ENCODE assay signal across 17 cellular contexts in genomic region chr10:72030762-72031543, GRCh38. TPM values are rescaled to one million over a fixed set of nuclear protein-coding genes. Genes with fewer than 3 reads are reported as not detected.
A peak's percentile ranks its signal among the peaks of the same experiment; 100 is the strongest.
DNase-seq lines count a peak whose midpoint lies in the region; ATAC-seq and TF ChIP-seq lines count a peak whose summit lies in the region.
"Had no signal": no experiment of that assay in that cellular context is flagged by ENCODE, and none has a peak within 500 bp of the region (broad histone marks: within the 10 kb centered on the region; RNA-seq: fewer than 3 reads in every experiment).

No MANE protein-coding gene starts in this region.

- in situ Hi-C loops in gastrocnemius medialis (cut with MboI; ENCODE audit: low sequenced_read_pairs in 4 of 4): no loop called here

- no peaks in the 10 kb centered on the region for H3K36me3 ChIP-seq in gastrocnemius medialis
- H3K36me3 ChIP-seq: spleen had no signal

- ATAC-seq in left cardiac atrium (peak; percentile 84 to 95), gastrocnemius medialis (peak; percentile 72 to 80)

- H3K9me3 Mint-ChIP-seq in mesothelial cell of epicardium: peaks cover 8% of the 10 kb centered on the region
- H3K9me3 Mint-ChIP-seq: activated CD4-positive, alpha-beta T cell treated with anti-CD3 and anti-CD28 coated beads, Interleukin-2, amount 10 ng/mL, durations not matched to agents 7 days and 5 days had no signal

- TF ChIP-seq CTCF in mesothelial cell of epicardium (IDR thresholded peaks at IDR 0.05; ENCODE audit: unreplicated experiment) (no peak), gastrocnemius medialis (IDR thresholded peaks at IDR 0.05 in 4 of 5, conservative IDR thresholded peaks at IDR 0.05 in 1 of 5) (no peak)

- H3K4me3 Mint-ChIP-seq in mesothelial cell of epicardium: no peak overlapping the region
- H3K4me3 Mint-ChIP-seq: activated CD4-positive, alpha-beta T cell treated with anti-CD3 and anti-CD28 coated beads, Interleukin-2, amount 10 ng/mL, durations not matched to agents 7 days and 5 days had no signal

- H3K36me3 Mint-ChIP-seq in mesothelial cell of epicardium: no peaks in the 10 kb centered on the region

- peaks cover 16% of the 10 kb centered on the region for H3K4me1 Mint-ChIP-seq in mesothelial cell of epicardium
- H3K4me1 Mint-ChIP-seq: activated CD4-positive, alpha-beta T cell treated with anti-CD3 and anti-CD28 coated beads, Interleukin-2, amount 10 ng/mL, durations not matched to agents 7 days and 5 days had no signal

- H3K9me3 ChIP-seq in gastrocnemius medialis: no peaks in the 10 kb centered on the region
- H3K9me3 ChIP-seq: spleen had no signal

- no peaks in the 10 kb centered on the region for H3K27me3 Mint-ChIP-seq in mesothelial cell of epicardium (ENCODE audit: low read depth)

- H3K27ac Mint-ChIP-seq in mesothelial cell of epicardium: peak overlapping the region; percentile 25
- H3K27ac Mint-ChIP-seq: activated CD4-positive, alpha-beta T cell treated with anti-CD3 and anti-CD28 coated beads, Interleukin-2, amount 10 ng/mL, durations not matched to agents 7 days and 5 days had no signal

- TF ChIP-seq POLR2A in gastrocnemius medialis (IDR thresholded peaks at IDR 0.05): no peak

- H3K4me3 ChIP-seq in gastrocnemius medialis: no peak overlapping the region
- H3K4me3 ChIP-seq: spleen had no signal

- no peaks in the 10 kb centered on the region for H3K27me3 ChIP-seq in gastrocnemius medialis

- H3K4me1 ChIP-seq in gastrocnemius medialis: peaks cover 25 to 39% of the 10 kb centered on the region in 2 donors

- peak overlapping the region; percentile 57 to 76 (median 72) for H3K27ac ChIP-seq in gastrocnemius medialis
- H3K27ac ChIP-seq: C4-2B, spleen had no signal

- intact Hi-C loops in left cardiac atrium (cut with DNase I) (no loop called here), gastrocnemius medialis (cut with DNase I; ENCODE audit: low total_unique reads) (loop anchor here (2.0 kb wide), 1 partner anchor 56 kb away; no protein-coding TSS in a partner anchor)

- DNase-seq in HuH-7 (ENCODE audit: low spot score): peak; percentile 59
- DNase-seq in left cardiac atrium: peak; percentile 78
- no peak for DNase-seq in mesothelial cell of epicardium (ENCODE audit: low spot score in 2 of 2, unreplicated experiment in 2 of 2)
- peak; percentile 72 to 81 for DNase-seq in gastrocnemius medialis
- DNase-seq in NCI-H2171 treated with DMSO at 0.1 percent for 48 hours (lab: John Stamatoyannopoulos, UW): no peak
- DNase-seq in effector CD8-positive, alpha-beta T cell (lab: John Stamatoyannopoulos, UW): no peak
- no peak for DNase-seq in NCI-H446 treated with DMSO at 0.1 percent for 48 hours (lab: John Stamatoyannopoulos, UW)
- no peak for DNase-seq in NCI-H82 (lab: John Stamatoyannopoulos, UW)
- DNase-seq: activated CD4-positive, alpha-beta T cell treated with anti-CD3 and anti-CD28 coated beads, Interleukin-2, amount 10 ng/mL, durations not matched to agents 7 days and 5 days; activated gamma-delta T cell treated with Interleukin-2 at 50 U/mL for 16 hours; aorta; hippocampal formation; kidney; NCI-H2029; NCI-H510A; spleen had no signal

RNA-seq across cellular contexts. Expression of gene SPOCK2, which starts 57.4 kb away (rescaled TPM):
- total RNA-seq in left cardiac atrium (1 to 10 TPM; 8.1 to 9.8 TPM), mesothelial cell of epicardium (26.7 to 32.4 TPM (median 28.5 TPM) in 3 replicates), gastrocnemius medialis (1 to 10 TPM; 3.4 to 6.7 (median 5.3) TPM)

Comparison
In these comparisons a context has a peak if more than half of its experiments do, and no peak if none do; other contexts are left out.
1. DNase-seq: peak in HuH-7 (single experiment), left cardiac atrium (single experiment) and gastrocnemius medialis (2 of 2); none in mesothelial cell of epicardium (0 of 2), NCI-H2171 treated with DMSO at 0.1 percent for 48 hours (single experiment), effector CD8-positive, alpha-beta T cell (single experiment), NCI-H446 treated with DMSO at 0.1 percent for 48 hours (single experiment) and NCI-H82 (single experiment).